ENCODE assay signal across 22 cellular contexts in the genomic region with DNA sequence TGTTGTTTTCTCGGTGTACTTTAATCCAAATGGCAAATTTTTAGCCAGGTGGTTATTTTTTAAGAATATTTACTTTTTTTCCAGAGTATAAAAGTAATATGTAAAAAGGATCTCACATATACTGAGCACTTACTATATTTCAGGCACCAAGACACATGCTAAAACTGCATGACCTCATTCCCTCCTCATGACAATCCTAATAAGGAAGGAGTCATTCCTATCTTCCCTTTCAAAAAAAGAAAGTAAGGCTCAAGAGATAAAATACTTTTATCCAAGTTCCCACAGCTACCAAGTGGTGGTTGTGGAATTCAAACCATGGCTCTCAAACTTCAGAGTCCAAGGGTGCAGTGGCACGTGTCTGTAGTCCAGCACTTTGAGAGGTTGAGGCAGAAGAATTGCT. TPM values are rescaled to one million over a fixed set of nuclear protein-coding genes. Genes with fewer than 3 reads are reported as not detected.
DNase-seq lines count a peak whose midpoint lies in the region; ATAC-seq and TF ChIP-seq lines count a peak whose summit lies in the region.
"Had no signal": no experiment of that assay in that cellular context is flagged by ENCODE, and none has a peak within 500 bp of the region (broad histone marks: within the 10 kb centered on the region; RNA-seq: fewer than 3 reads in every experiment).

No MANE protein-coding gene starts in this region.

- peaks cover 97% of the 10 kb centered on the region for H3K79me2 ChIP-seq in fibroblast of lung (ENCODE audit: control insufficient read depth, insufficient read depth, low read length)
- H3K79me2 ChIP-seq: parathyroid adenoma had no signal

- no peaks in the 10 kb centered on the region for H3K27me3 Mint-ChIP-seq in osteocyte (ENCODE audit: unreplicated experiment)
- H3K27me3 Mint-ChIP-seq: type B pancreatic cell had no signal

- no peaks in the 10 kb centered on the region for H3K9me3 Mint-ChIP-seq in osteocyte (ENCODE audit: unreplicated experiment)
- H3K9me3 Mint-ChIP-seq: activated naive CD8-positive, alpha-beta T cell treated with anti-CD3 and anti-CD28 coated beads, Interleukin-2, amount 10 ng/mL, durations not matched to agents 7 days and 5 days; H9; type B pancreatic cell had no signal

- peaks cover 51% of the 10 kb centered on the region for H3K4me1 Mint-ChIP-seq in osteocyte (ENCODE audit: unreplicated experiment)

- H3K36me3 ChIP-seq in right atrium auricular region (no peaks in the 10 kb centered on the region), fibroblast of lung (ENCODE audit: control insufficient read depth, insufficient read depth, low read length) (peaks cover 4% of the 10 kb centered on the region)

- intact Hi-C loops in left ventricle myocardium superior (cut with micrococcal nuclease): no loop called here

- CTCF ChIA-PET in RWPE1 (lab: Yijun Ruan, JAX): interaction anchor here (0.6 to 1.2 kb wide), 5 partner anchors 40 to 1040 kb away, joined by 3 to 4 read pairs (median 3); no protein-coding TSS in a partner anchor

- H3K4me2 ChIP-seq in fibroblast of lung (ENCODE audit: extremely low read depth, insufficient read depth, low read length): no peak overlapping the region

- H3K4me1 ChIP-seq in right atrium auricular region (peaks cover 0 to 80% of the 10 kb centered on the region in 2 donors), fibroblast of lung (ENCODE audit: control insufficient read depth, extremely low read depth, insufficient read depth, low read length) (peaks cover 37% of the 10 kb centered on the region)
- H3K4me1 ChIP-seq: parathyroid adenoma had no signal

- H2AFZ ChIP-seq in fibroblast of lung (ENCODE audit: low read length): no peak overlapping the region
- H2AFZ ChIP-seq: parathyroid adenoma had no signal

- POLR2A ChIA-PET in RWPE1 (lab: Yijun Ruan, JAX; ENCODE audit: low non-redundant PET): no interaction called here

- no peak for ATAC-seq in left ventricle myocardium superior
- no peak for ATAC-seq in HG03139 (IDR thresholded peaks at IDR 0.05; ENCODE audit: unreplicated experiment)
- ATAC-seq: left lung, Panc1 had no signal

- H3K27ac ChIP-seq in right atrium auricular region (peak overlapping the region; percentile 78 to 83), fibroblast of lung (ENCODE audit: insufficient read depth, low read length) (peak overlapping the region; percentile 79), RWPE1 (no peak overlapping the region)
- H3K27ac ChIP-seq: parathyroid adenoma had no signal

- H3K36me3 Mint-ChIP-seq in osteocyte (ENCODE audit: unreplicated experiment): no peaks in the 10 kb centered on the region

- H3K9me3 ChIP-seq in right atrium auricular region: no peaks in the 10 kb centered on the region
- H3K9me3 ChIP-seq in fibroblast of lung (ENCODE audit: control insufficient read depth, insufficient read depth, low read depth, low read length): no peaks in the 10 kb centered on the region
- H3K9me3 ChIP-seq: left lung had no signal

- peaks cover under 1% of the 10 kb centered on the region for H4K20me1 ChIP-seq in fibroblast of lung (ENCODE audit: control insufficient read depth, extremely low read depth, insufficient read depth, low read length)

- no peak for DNase-seq in right atrium auricular region (ENCODE audit: low spot score)
- no peak for DNase-seq in left ventricle myocardium superior
- DNase-seq in fibroblast of lung (ENCODE audit: low read depth in 2 of 2): peak in 1 of 2 donors; percentile 76
- DNase-seq in osteocyte (ENCODE audit: extremely low spot score, unreplicated experiment): no peak
- no peak for DNase-seq in RWPE1 (ENCODE audit: low spot score)
- no peak for DNase-seq in HCEC 1CT
- DNase-seq in glomerular visceral epithelial cell (ENCODE audit: extremely low spot score): no peak
- DNase-seq: activated CD4-positive, alpha-beta T cell treated with anti-CD3 and anti-CD28 coated beads, Interleukin-2, amount 50 U/mL, for 48 hours; activated naive CD8-positive, alpha-beta T cell treated with anti-CD3 and anti-CD28 coated beads, Interleukin-2, amount 10 ng/mL, durations not matched to agents 7 days and 5 days; activated T-cell treated with anti-CD3 and anti-CD28 coated beads, Interleukin-2, amount 50 U/mL, for 1 hour; DMS79 treated with DMSO at 0.1 percent for 48 hours; H9; left lung; NCI-H1417 treated with DMSO at 0.1 percent for 48 hours; stimulated activated CD4-positive, alpha-beta T cell treated with anti-CD3 and anti-CD28 coated beads, Interleukin-4, amount 100 ng/mL, for 4 hours; stimulated activated CD8-positive, alpha-beta memory T cell treated with anti-CD3 and anti-CD28 coated beads, Interleukin-4, amount 100 ng/mL, for 48 hours; SW 1271 had no signal

- no peak for TF ChIP-seq CTCF in right atrium auricular region (IDR thresholded peaks at IDR 0.05)
- no peak for TF ChIP-seq CTCF in fibroblast of lung (conservative IDR thresholded peaks at IDR 0.05 in 1 of 2, IDR thresholded peaks at IDR 0.05 in 1 of 2; ENCODE audit: low read depth in 1 of 2, low read length in 2 of 2)
- TF ChIP-seq CTCF in osteocyte (IDR thresholded peaks at IDR 0.05): no peak
- no peak for TF ChIP-seq CTCF in RWPE1 (conservative IDR thresholded peaks at IDR 0.05; ENCODE audit: low read depth)

- peak overlapping the region; percentile 83 for H3K27ac Mint-ChIP-seq in osteocyte (ENCODE audit: unreplicated experiment)
- H3K27ac Mint-ChIP-seq: activated naive CD8-positive, alpha-beta T cell treated with anti-CD3 and anti-CD28 coated beads, Interleukin-2, amount 10 ng/mL, durations not matched to agents 7 days and 5 days; H9; type B pancreatic cell had no signal

- H3K4me3 ChIP-seq in right atrium auricular region (no peak overlapping the region), fibroblast of lung (replicated peaks in 1 of 4; ENCODE audit: control extremely low read depth in 1 of 4, insufficient read depth in 1 of 4, low read depth in 3 of 4, low read length in 4 of 4) (no peak overlapping the region)
- H3K4me3 ChIP-seq: left lung, skin epidermis had no signal

- no peaks in the 10 kb centered on the region for H3K27me3 ChIP-seq in right atrium auricular region
- no peaks in the 10 kb centered on the region for H3K27me3 ChIP-seq in fibroblast of lung (ENCODE audit: control insufficient read depth, insufficient read depth, low read length)
- H3K27me3 ChIP-seq: left lung had no signal

- H3K9ac ChIP-seq in fibroblast of lung (ENCODE audit: insufficient read depth, low read length): no peak overlapping the region
- H3K9ac ChIP-seq: parathyroid adenoma had no signal

- H3K4me3 Mint-ChIP-seq in osteocyte (ENCODE audit: unreplicated experiment): no peak overlapping the region
- H3K4me3 Mint-ChIP-seq: activated naive CD8-positive, alpha-beta T cell treated with anti-CD3 and anti-CD28 coated beads, Interleukin-2, amount 10 ng/mL, durations not matched to agents 7 days and 5 days; H9; type B pancreatic cell had no signal

RNA-seq across cellular contexts. Expression of gene ATP2B4, which starts 19.4 kb away (rescaled TPM):
- total RNA-seq in right atrium auricular region (100 to 1,000 TPM in 1 of 2 donors, 10 to 100 TPM in 1; 86.1 to 171 TPM), left ventricle myocardium superior (69.5 TPM), fibroblast of lung (143 and 302 TPM in 2 replicates), osteocyte (39.4 and 42.1 TPM in 2 replicates)
- 265 and 328 TPM in 2 replicates for polyA plus RNA-seq in fibroblast of lung
- 168 and 218 TPM in 2 replicates for polyA plus RNA-seq in fibroblast of lung (2012)
- 583 and 648 TPM in 2 replicates for polyA minus RNA-seq in fibroblast of lung (ENCODE audit: low replicate concordance)
